In genomic region chr15:75758071-75758872, GRCh38 we compare ENCODE assay signal across 8 cellular contexts. TPM values are rescaled to one million over a fixed set of nuclear protein-coding genes. Genes with fewer than 3 reads are reported as not detected.
DNase-seq lines count a peak whose midpoint lies in the region; ATAC-seq and TF ChIP-seq lines count a peak whose summit lies in the region.

No MANE protein-coding gene starts in this region.

- TF ChIP-seq POLR2A in tibial nerve (IDR thresholded peaks at IDR 0.05): peak in 1 of 2 donors; percentile 23

- no peak overlapping the region for H3K27ac ChIP-seq in MM.1S (ENCODE audit: low read length)
- peak overlapping the region; percentile 39 for H3K27ac ChIP-seq in osteoblast (ENCODE audit: low read depth, low read length)
- peak overlapping the region; percentile 52 to 85 (median 83) for H3K27ac ChIP-seq in tibial nerve

- peak overlapping the region; percentile 63 for H3K4me2 ChIP-seq in MM.1S (ENCODE audit: low read depth, low read length)
- H3K4me2 ChIP-seq in osteoblast (ENCODE audit: insufficient read depth, low read length): peak overlapping the region; percentile 84

- no peaks in the 10 kb centered on the region for H3K27me3 Mint-ChIP-seq in activated naive CD8-positive, alpha-beta T cell treated with anti-CD3 and anti-CD28 coated beads for 36 hours

- no peaks in the 10 kb centered on the region for H3K36me3 ChIP-seq in MM.1S (replicated peaks; ENCODE audit: insufficient read depth, low read length)
- H3K36me3 ChIP-seq in osteoblast (ENCODE audit: insufficient read depth, low read length): no peaks in the 10 kb centered on the region
- no peaks in the 10 kb centered on the region for H3K36me3 ChIP-seq in tibial nerve

- TF ChIP-seq EP300 in tibial nerve (IDR thresholded peaks at IDR 0.05): peak; percentile 39 to 64

- H3K4me3 Mint-ChIP-seq in activated naive CD8-positive, alpha-beta T cell treated with anti-CD3 and anti-CD28 coated beads for 36 hours: peak overlapping the region; percentile 89

- no peaks in the 10 kb centered on the region for H3K36me3 Mint-ChIP-seq in activated naive CD8-positive, alpha-beta T cell treated with anti-CD3 and anti-CD28 coated beads for 36 hours

- no peaks in the 10 kb centered on the region for H3K27me3 ChIP-seq in MM.1S (replicated peaks; ENCODE audit: insufficient read depth, low read length)
- no peaks in the 10 kb centered on the region for H3K27me3 ChIP-seq in osteoblast (ENCODE audit: insufficient read depth, low read length)
- H3K27me3 ChIP-seq in tibial nerve: no peaks in the 10 kb centered on the region

- H2AFZ ChIP-seq in MM.1S (ENCODE audit: low read length): peak overlapping the region; percentile 83
- peak overlapping the region; percentile 96 for H2AFZ ChIP-seq in osteoblast (ENCODE audit: low read length)

- H3K4me3 ChIP-seq in MM.1S (ENCODE audit: low read length) (peak overlapping the region; percentile 65), osteoblast (ENCODE audit: insufficient read depth, low read length) (peak overlapping the region; percentile 76), tibial nerve (peak overlapping the region; percentile 28 to 57 (median 50))

- H3K27ac Mint-ChIP-seq in activated naive CD8-positive, alpha-beta T cell treated with anti-CD3 and anti-CD28 coated beads for 36 hours: peak overlapping the region; percentile 89

- TF ChIP-seq CTCF in MM.1S (IDR thresholded peaks at IDR 0.05; ENCODE audit: low read length) (peak; percentile 37), osteoblast (IDR thresholded peaks at IDR 0.05; ENCODE audit: extremely low read depth, low read depth, low read length) (peak; percentile 28), tibial nerve (IDR thresholded peaks at IDR 0.05) (peak; percentile 17 to 47 (median 27))

- H3K79me2 ChIP-seq in MM.1S (ENCODE audit: low read length) (no peaks in the 10 kb centered on the region), osteoblast (ENCODE audit: insufficient read depth, low read length) (no peaks in the 10 kb centered on the region)

- H3F3A ChIP-seq in MM.1S (ENCODE audit: insufficient read depth, low read length): no peaks in the 10 kb centered on the region

- no peaks in the 10 kb centered on the region for H3K9me2 ChIP-seq in MM.1S (replicated peaks; ENCODE audit: insufficient read depth, low read length)

- H3K4me1 Mint-ChIP-seq in activated naive CD8-positive, alpha-beta T cell treated with anti-CD3 and anti-CD28 coated beads for 36 hours: peaks cover 13% of the 10 kb centered on the region

- intact Hi-C loops in head of caudate nucleus (cut with DNase I): no loop called here

- DNase-seq in DMS153 (lab: John Stamatoyannopoulos, UW) (peak; percentile 75), MM.1S (peak; percentile 83), head of caudate nucleus (peak; percentile 76 to 93 (median 88)), osteoblast (ENCODE audit: insufficient read length, low spot score, missing footprints) (peak; percentile 96), tibial nerve (ENCODE audit: low spot score in 2 of 2) (peak; percentile 75 to 82)
- peak; percentile 71 for DNase-seq in activated naive CD8-positive, alpha-beta T cell treated with anti-CD3 and anti-CD28 coated beads for 36 hours

- ATAC-seq in GM21737 (IDR thresholded peaks at IDR 0.05; ENCODE audit: unreplicated experiment) (peak; percentile 84), SK-N-SH treated with all-trans-retinoic acid at 6 μM for 48 hours (peak; percentile 98)

- H3K9me3 ChIP-seq in MM.1S (replicated peaks; ENCODE audit: insufficient read depth, low read length) (no peaks in the 10 kb centered on the region), osteoblast (ENCODE audit: low read depth, low read length) (no peaks in the 10 kb centered on the region), tibial nerve (no peaks in the 10 kb centered on the region)

- peaks cover 4% of the 10 kb centered on the region; the same call in 1 of the 2 replicates for H3K4me1 ChIP-seq in MM.1S (ENCODE audit: low read length)
- peaks cover 6% of the 10 kb centered on the region for H3K4me1 ChIP-seq in osteoblast (ENCODE audit: insufficient read depth, low read length)
- peaks cover 0 to 15% (median 5%) of the 10 kb centered on the region in 4 donors for H3K4me1 ChIP-seq in tibial nerve

- H3K9ac ChIP-seq in MM.1S (ENCODE audit: low read length): peak overlapping the region; percentile 70

- H4K20me1 ChIP-seq in MM.1S (ENCODE audit: insufficient read depth, low read length) (no peaks in the 10 kb centered on the region), osteoblast (ENCODE audit: insufficient read depth, low read length) (no peaks in the 10 kb centered on the region)

- WGBS in tibial nerve, 2 donors: 2 to 3% methylated on average over 31 to 34 of the region's 35 CpGs

- no peaks in the 10 kb centered on the region for H3K9me3 Mint-ChIP-seq in activated naive CD8-positive, alpha-beta T cell treated with anti-CD3 and anti-CD28 coated beads for 36 hours

TF ChIP-seq in SK-N-SH treated with all-trans-retinoic acid at 6 μM for 48 hours, 23 proteins besides CTCF, POLR2A, EP300 and RAD21:
- 0 out of 2 replicates have a peak, but pooled peaks have one; percentile 29 for TF ChIP-seq ZNF70 (CRISPR knock-in tag; IDR thresholded peaks at IDR 0.05)
- no peak for TF ChIP-seq TOX (CRISPR knock-in tag; IDR thresholded peaks at IDR 0.05; ENCODE audit: borderline replicate concordance)
- no peak for TF ChIP-seq TCF4 (CRISPR knock-in tag; IDR thresholded peaks at IDR 0.05; ENCODE audit: borderline replicate concordance)

RNA-seq across cellular contexts. Expression of gene CSPG4, which starts 45.6 kb away (rescaled TPM):
- not detected for total RNA-seq in activated naive CD8-positive, alpha-beta T cell treated with anti-CD3 and anti-CD28 coated beads for 36 hours
- total RNA-seq in osteoblast: 11.5 and 20.3 TPM in 2 replicates
- total RNA-seq in tibial nerve: 100 to 1,000 TPM; 100 to 132 (median 115) TPM

Comparison
In these comparisons a context has a peak if more than half of its experiments do, and no peak if none do; other contexts are left out.
1. RNA of gene CSPG4, which starts 45.6 kb away (total RNA-seq): 100 to 132 TPM in tibial nerve and 11.5 to 20.3 TPM in osteoblast; not detected in activated naive CD8-positive, alpha-beta T cell treated with anti-CD3 and anti-CD28 coated beads for 36 hours; every median in the first group is over 10 times any median in the second.
2. Peak in every context shown above with its lines, with median percentiles within 50 percentile points of each other: DNase-seq, H3K4me3 ChIP-seq and CTCF ChIP-seq.